ENCODE assay signal across 9 cellular contexts in genomic region chr10:24822557-24822956, GRCh38.
A peak's percentile ranks its signal among the peaks of the same experiment; 100 is the strongest.
DNase-seq lines count a peak whose midpoint lies in the region; ATAC-seq and TF ChIP-seq lines count a peak whose summit lies in the region.
"Had no signal": no experiment of that assay in that cellular context is flagged by ENCODE, and none has a peak within 500 bp of the region (broad histone marks: within the 10 kb centered on the region; RNA-seq: fewer than 3 reads in every experiment).

No MANE protein-coding gene starts in this region.

- no peaks in the 10 kb centered on the region for H3K36me3 ChIP-seq in PC-3 (ENCODE audit: low read depth, low read length)

- TF ChIP-seq CTCF in PC-3 (conservative IDR thresholded peaks at IDR 0.05; ENCODE audit: low read depth, low read length): no peak
- TF ChIP-seq CTCF in omental fat pad (IDR thresholded peaks at IDR 0.05): no peak

- no peak overlapping the region for H3K4me2 ChIP-seq in PC-3 (ENCODE audit: low read length)

- H3K4me1 ChIP-seq in PC-3 (ENCODE audit: insufficient read depth, low read length): peaks cover 53% of the 10 kb centered on the region

- H3K27ac ChIP-seq in PC-3 (ENCODE audit: low read length): peak overlapping the region; percentile 68

- no peaks in the 10 kb centered on the region for H3K9me3 ChIP-seq in PC-3 (ENCODE audit: low read length)

- no peaks in the 10 kb centered on the region for H4K20me1 ChIP-seq in PC-3 (ENCODE audit: low read length)

- no peak overlapping the region for H3K27ac Mint-ChIP-seq in activated CD4-positive, alpha-beta memory T cell treated with anti-CD3 and anti-CD28 coated beads for 36 hours
- H3K27ac Mint-ChIP-seq in activated CD4-positive, alpha-beta memory T cell treated with anti-CD3 and anti-CD28 coated beads, Interleukin-2, amount 10 ng/mL, durations not matched to agents 7 days and 5 days: no peak overlapping the region

- POLR2A ChIA-PET in activated CD4-positive, alpha-beta memory T cell treated with anti-CD3 and anti-CD28 coated beads for 36 hours (lab: Charles Lee): interaction anchor here (0.6 kb wide), 1 partner anchor 64 kb away, joined by 4 read pairs; no protein-coding TSS in a partner anchor
- POLR2A ChIA-PET in activated CD4-positive, alpha-beta memory T cell treated with anti-CD3 and anti-CD28 coated beads, Interleukin-2, amount 10 ng/mL, durations not matched to agents 7 days and 5 days (lab: Charles Lee): no interaction called here
- POLR2A ChIA-PET in PC-3 (lab: Charles Lee; ENCODE audit: unreplicated experiment): no interaction called here

- no peak overlapping the region for H3K4me3 ChIP-seq in PC-3 (ENCODE audit: low read length)

- CTCF ChIA-PET in activated CD4-positive, alpha-beta memory T cell treated with anti-CD3 and anti-CD28 coated beads for 36 hours (lab: Charles Lee): interaction anchor here (0.9 kb wide), 1 partner anchor 258 kb away, joined by 3 read pairs; no protein-coding TSS in a partner anchor
- CTCF ChIA-PET in activated CD4-positive, alpha-beta memory T cell treated with anti-CD3 and anti-CD28 coated beads, Interleukin-2, amount 10 ng/mL, durations not matched to agents 7 days and 5 days (lab: Charles Lee): no interaction called here
- CTCF ChIA-PET in PC-3 (lab: Charles Lee): no interaction called here

- H3K9me2 ChIP-seq in PC-3 (replicated peaks; ENCODE audit: low read length): no peaks in the 10 kb centered on the region

- H3K9ac ChIP-seq in PC-3 (ENCODE audit: low read length): peak overlapping the region; percentile 10; the same call in 1 of the 2 replicates

- no peaks in the 10 kb centered on the region for H3K27me3 ChIP-seq in PC-3 (ENCODE audit: low read length)

- no TSS peak for BruUV-seq in PC-3 (replicated peaks; lab: Mats Ljungman, UMichigan)

- H3F3A ChIP-seq in PC-3 (ENCODE audit: low read length, unreplicated experiment): no peaks in the 10 kb centered on the region

- intact Hi-C loops in activated CD4-positive, alpha-beta memory T cell treated with anti-CD3 and anti-CD28 coated beads for 36 hours (cut with micrococcal nuclease): loop anchor here (2.0 to 5.0 kb wide), 3 partner anchors 45 to 124 kb away; no protein-coding TSS in a partner anchor
- intact Hi-C loops in PC-3 (cut with micrococcal nuclease): no loop called here

- peaks cover 36% of the 10 kb centered on the region for H3K4me1 Mint-ChIP-seq in activated CD4-positive, alpha-beta memory T cell treated with anti-CD3 and anti-CD28 coated beads for 36 hours (ENCODE audit: low read depth)
- peaks cover 24% of the 10 kb centered on the region for H3K4me1 Mint-ChIP-seq in activated CD4-positive, alpha-beta memory T cell treated with anti-CD3 and anti-CD28 coated beads, Interleukin-2, amount 10 ng/mL, durations not matched to agents 7 days and 5 days
- H3K4me1 Mint-ChIP-seq: naive B cell had no signal

- H3K9me3 Mint-ChIP-seq in activated CD4-positive, alpha-beta memory T cell treated with anti-CD3 and anti-CD28 coated beads for 36 hours: no peaks in the 10 kb centered on the region
- no peaks in the 10 kb centered on the region for H3K9me3 Mint-ChIP-seq in activated CD4-positive, alpha-beta memory T cell treated with anti-CD3 and anti-CD28 coated beads, Interleukin-2, amount 10 ng/mL, durations not matched to agents 7 days and 5 days
- H3K9me3 Mint-ChIP-seq: naive B cell had no signal

- H3K36me3 Mint-ChIP-seq in activated CD4-positive, alpha-beta memory T cell treated with anti-CD3 and anti-CD28 coated beads for 36 hours: no peaks in the 10 kb centered on the region
- H3K36me3 Mint-ChIP-seq in activated CD4-positive, alpha-beta memory T cell treated with anti-CD3 and anti-CD28 coated beads, Interleukin-2, amount 10 ng/mL, durations not matched to agents 7 days and 5 days (ENCODE audit: low read depth): peaks cover 3% of the 10 kb centered on the region
- H3K36me3 Mint-ChIP-seq: naive B cell had no signal

- ATAC-seq in HG02571 (IDR thresholded peaks at IDR 0.05; ENCODE audit: unreplicated experiment) (peak; percentile 82), PC-3 (no peak), omental fat pad (ENCODE audit: low FRiP score) (no peak)

- H2AFZ ChIP-seq in PC-3 (ENCODE audit: low read length): no peak overlapping the region

- H3K4me3 Mint-ChIP-seq in activated CD4-positive, alpha-beta memory T cell treated with anti-CD3 and anti-CD28 coated beads for 36 hours: no peak overlapping the region
- H3K4me3 Mint-ChIP-seq in activated CD4-positive, alpha-beta memory T cell treated with anti-CD3 and anti-CD28 coated beads, Interleukin-2, amount 10 ng/mL, durations not matched to agents 7 days and 5 days: no peak overlapping the region
- H3K4me3 Mint-ChIP-seq: naive B cell had no signal

- peak; percentile 52 for DNase-seq in activated CD4-positive, alpha-beta memory T cell treated with anti-CD3 and anti-CD28 coated beads for 36 hours
- DNase-seq in activated CD4-positive, alpha-beta memory T cell treated with anti-CD3 and anti-CD28 coated beads, Interleukin-2, amount 10 ng/mL, durations not matched to agents 7 days and 5 days: no peak
- no peak for DNase-seq in PC-3
- peak; percentile 32 for DNase-seq in stimulated activated CD8-positive, alpha-beta memory T cell treated with anti-CD3 and anti-CD28 coated beads, Interleukin-4, amount 100 ng/mL, for 48 hours
- DNase-seq in epidermal melanocyte (ENCODE audit: insufficient read length, low spot score): no peak
- no peak for DNase-seq in SIG-M5 (lab: John Stamatoyannopoulos, UW)
- DNase-seq in omental fat pad (ENCODE audit: low spot score): no peak
- DNase-seq: naive B cell had no signal

- no peaks in the 10 kb centered on the region for H3K79me2 ChIP-seq in PC-3 (ENCODE audit: low read length)

- H3K27me3 Mint-ChIP-seq in activated CD4-positive, alpha-beta memory T cell treated with anti-CD3 and anti-CD28 coated beads for 36 hours: no peaks in the 10 kb centered on the region
- H3K27me3 Mint-ChIP-seq in activated CD4-positive, alpha-beta memory T cell treated with anti-CD3 and anti-CD28 coated beads, Interleukin-2, amount 10 ng/mL, durations not matched to agents 7 days and 5 days: no peaks in the 10 kb centered on the region

Comparison
In these comparisons a context has a peak if more than half of its experiments do, and no peak if none do; other contexts are left out.
1. DNase-seq: peak in activated CD4-positive, alpha-beta memory T cell treated with anti-CD3 and anti-CD28 coated beads for 36 hours (single experiment) and stimulated activated CD8-positive, alpha-beta memory T cell treated with anti-CD3 and anti-CD28 coated beads, Interleukin-4, amount 100 ng/mL, for 48 hours (single experiment); none in activated CD4-positive, alpha-beta memory T cell treated with anti-CD3 and anti-CD28 coated beads, Interleukin-2, amount 10 ng/mL, durations not matched to agents 7 days and 5 days (single experiment), PC-3 (single experiment), epidermal melanocyte (single experiment), SIG-M5 (single experiment) and omental fat pad (single experiment).